10 cellular contexts compared by ENCODE assay signal in the genomic region with DNA sequence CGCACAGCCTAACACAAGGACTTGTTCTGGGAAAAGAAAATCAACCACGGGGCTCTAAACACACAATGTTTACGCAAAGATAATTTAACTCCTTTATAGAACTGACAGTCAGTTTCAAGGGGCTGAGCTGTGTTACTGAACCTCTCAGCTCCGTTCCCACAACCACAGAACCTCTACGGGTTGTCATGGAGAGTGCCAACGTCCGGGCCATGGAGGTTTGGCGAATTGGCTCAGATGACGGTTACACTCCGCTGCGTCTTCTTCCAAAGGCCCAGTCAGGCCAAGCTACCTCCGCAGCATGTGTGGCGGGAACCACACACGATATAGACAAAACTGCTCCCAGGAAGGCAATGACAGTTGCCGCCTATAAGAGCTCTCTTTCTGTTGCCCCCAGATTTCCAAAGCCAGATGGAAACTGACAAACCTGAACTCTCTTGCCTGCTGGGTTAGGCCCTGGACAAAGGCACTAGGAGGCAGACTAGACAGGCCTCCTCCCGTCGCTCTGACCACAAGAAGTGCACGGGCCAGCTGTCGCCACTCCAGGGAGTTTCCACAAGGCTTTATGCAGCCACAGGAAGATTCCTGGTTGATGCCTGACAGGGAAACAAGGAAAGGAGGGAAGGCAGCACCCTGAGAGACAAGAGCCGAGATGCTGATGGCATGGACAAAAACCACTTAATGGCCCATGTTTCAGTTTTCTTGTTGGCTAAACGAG. TPM values are rescaled to one million over a fixed set of nuclear protein-coding genes. Genes with fewer than 3 reads are reported as not detected.
A peak's percentile ranks its signal among the peaks of the same experiment; 100 is the strongest.
DNase-seq lines count a peak whose midpoint lies in the region; ATAC-seq, FAIRE-seq and TF ChIP-seq lines count a peak whose summit lies in the region.
"Had no signal": no experiment of that assay in that cellular context is flagged by ENCODE, and none has a peak within 500 bp of the region (broad histone marks: within the 10 kb centered on the region; RNA-seq: fewer than 3 reads in every experiment).

No MANE protein-coding gene starts in this region.

- H4K20me1 ChIP-seq in H1 (replicated peaks in 1 of 2; ENCODE audit: control insufficient read depth in 1 of 2, insufficient read depth in 2 of 2, low read length in 2 of 2) = peaks cover 17 to 33% of the 10 kb centered on the region in 2 experiments

- FAIRE-seq in H1 (lab: Jason Lieb, UNC) = no peak
- FAIRE-seq: colon had no signal

- no peak overlapping the region for H3K56ac ChIP-seq in H1 (replicated peaks; ENCODE audit: insufficient read length, low read depth, low read length)

- H3K4me3 ChIP-seq in H1 (ENCODE audit: extremely low read depth in 1 of 4, insufficient read depth in 2 of 4, low read depth in 3 of 4, low read length in 4 of 4) (no peak overlapping the region), prostate gland (no peak overlapping the region), gastroesophageal sphincter (no peak overlapping the region)

- intact Hi-C loops in prostate gland (cut with DNase I) = no loop called here

- TF ChIP-seq RAD21 in H1 (IDR thresholded peaks at IDR 0.05 in 1 of 2, conservative IDR thresholded peaks at IDR 0.05 in 1 of 2; ENCODE audit: low read depth in 2 of 2, low read length in 2 of 2) = no peak

- no peaks in the 10 kb centered on the region for H3K23me2 ChIP-seq in H1 (ENCODE audit: low read depth, low read length)

- no peak for TF ChIP-seq CTCF in H1 (IDR thresholded peaks at IDR 0.05; ENCODE audit: control extremely low read depth in 1 of 3, insufficient read depth in 1 of 3, low read depth in 1 of 3, low read length in 3 of 3)
- peak in 2 of 4 experiments; percentile 21 to 31 for TF ChIP-seq CTCF in prostate gland (IDR thresholded peaks at IDR 0.05)
- TF ChIP-seq CTCF in gastroesophageal sphincter (IDR thresholded peaks at IDR 0.05) = no peak

- no peak for ATAC-seq in gastroesophageal sphincter
- ATAC-seq in HG03571 (IDR thresholded peaks at IDR 0.05; ENCODE audit: unreplicated experiment) = no peak
- no peak for ATAC-seq in GM19455 (IDR thresholded peaks at IDR 0.05; ENCODE audit: unreplicated experiment)

- no peak overlapping the region for H4K5ac ChIP-seq in H1 (ENCODE audit: insufficient read length, low read depth, low read length)

- no peak overlapping the region for H3K23ac ChIP-seq in H1 (ENCODE audit: insufficient read length)

- no peak overlapping the region for H3K4me2 ChIP-seq in H1 (ENCODE audit: insufficient read depth in 1 of 2, low read depth in 2 of 2, low read length in 2 of 2)

- H3K4me1 ChIP-seq in H1 (replicated peaks in 1 of 4; ENCODE audit: control insufficient read depth in 3 of 4, insufficient read depth in 4 of 4, low read length in 3 of 4) (peaks cover 13 to 40% (median 29%) of the 10 kb centered on the region in 4 experiments), prostate gland (replicated peaks) (peaks cover 9% of the 10 kb centered on the region), gastroesophageal sphincter (peaks cover 0 to 20% (median 0%) of the 10 kb centered on the region in 3 donors)

- H3K18ac ChIP-seq in H1 (ENCODE audit: extremely low read depth, low read length) = no peak overlapping the region

- no peak overlapping the region for H3K4ac ChIP-seq in H1 (replicated peaks; ENCODE audit: insufficient read length, low read depth, low read length)

- H3K9ac ChIP-seq in H1 (replicated peaks in 1 of 4; ENCODE audit: extremely low read depth in 1 of 4, low read depth in 3 of 4, low read length in 3 of 4) = no peak overlapping the region; a peak in 1 of 7 replicates

- WGBS in H1 (ENCODE audit: extremely low coverage in 1 of 2, insufficient coverage in 1 of 2, insufficient read length in 1 of 2, insufficient replicate concordance in 2 of 2, low coverage in 1 of 2, low lambda C conversion rate in 2 of 2, missing lambda C conversion rate in 1 of 2), 2 experiments = 88% methylated on average over 21 of the region's 21 CpGs; no CpG with 5 or more reads in 1 of the 2 experiments
- WGBS in prostate gland = 33% methylated on average over 21 of the region's 21 CpGs
- WGBS in gastroesophageal sphincter (ENCODE audit: low coverage in 1 of 2), 2 donors = 42 to 59% methylated on average over 5 to 16 of the region's 21 CpGs

- peaks cover 35% of the 10 kb centered on the region for H3K79me1 ChIP-seq in H1 (ENCODE audit: low read depth, low read length)

- H3K27me3 ChIP-seq in H1 (replicated peaks in 1 of 4; ENCODE audit: control insufficient read depth in 3 of 4, extremely low read depth in 1 of 4, insufficient read depth in 3 of 4, low read length in 3 of 4) = no peaks in the 10 kb centered on the region
- no peaks in the 10 kb centered on the region for H3K27me3 ChIP-seq in prostate gland (replicated peaks; ENCODE audit: insufficient read depth)
- H3K27me3 ChIP-seq in gastroesophageal sphincter = no peaks in the 10 kb centered on the region

- H2BK15ac ChIP-seq in H1 (ENCODE audit: low read length) = no peak overlapping the region

- no peaks in the 10 kb centered on the region for H3K9me3 ChIP-seq in H1 (ENCODE audit: insufficient read depth in 2 of 2, low read depth in 1 of 2, low read length in 1 of 2)
- no peaks in the 10 kb centered on the region for H3K9me3 ChIP-seq in prostate gland
- H3K9me3 ChIP-seq in gastroesophageal sphincter = no peaks in the 10 kb centered on the region

- TF ChIP-seq EP300 in H1 (IDR thresholded peaks at IDR 0.05; ENCODE audit: borderline replicate concordance in 1 of 2, low read depth in 2 of 2, low read length in 2 of 2) = no peak
- TF ChIP-seq EP300 in gastroesophageal sphincter (IDR thresholded peaks at IDR 0.05) = no peak

- H4K91ac ChIP-seq in H1 (replicated peaks; ENCODE audit: insufficient read length, low read length) = no peak overlapping the region

- POLR2A ChIA-PET in H1 (lab: Charles Lee; ENCODE audit: partially characterized antibody) = interaction anchor here (0.9 to 2.5 kb wide), 6 partner anchors 9 to 26 kb away, joined by 3 to 11 read pairs (median 4); no protein-coding TSS in a partner anchor

- H2BK12ac ChIP-seq in H1 (ENCODE audit: low read depth, low read length) = no peak overlapping the region

- CTCF ChIA-PET in H1 (lab: Charles Lee; ENCODE audit: partially characterized antibody) = interaction anchor here (0.8 to 3.7 kb wide), 17 partner anchors 8 to 63 kb away, joined by 3 to 10 read pairs (median 4); a partner anchor contains a TSS

- H2BK20ac ChIP-seq in H1 (ENCODE audit: low read length) = no peak overlapping the region

- H3K27ac ChIP-seq in H1 (ENCODE audit: low read depth, low read length) (no peak overlapping the region), prostate gland (peak overlapping the region; percentile 60 to 61), gastroesophageal sphincter (no peak overlapping the region)

- H3K36me3 ChIP-seq in H1 (ENCODE audit: control insufficient read depth in 2 of 4, insufficient read depth in 4 of 4, low read length in 3 of 4) (no peaks in the 10 kb centered on the region; a peak in 1 of 8 replicates), prostate gland (no peaks in the 10 kb centered on the region), gastroesophageal sphincter (no peaks in the 10 kb centered on the region)

- no peak overlapping the region for H2AFZ ChIP-seq in H1 (ENCODE audit: low read length)

- peaks cover 15 to 92% of the 10 kb centered on the region in 2 experiments for H3K79me2 ChIP-seq in H1 (ENCODE audit: control insufficient read depth in 1 of 2, insufficient read depth in 2 of 2, low read length in 2 of 2)

- H2BK120ac ChIP-seq in H1 (replicated peaks; ENCODE audit: low read depth, low read length) = no peak overlapping the region

- H2AK5ac ChIP-seq in H1 (ENCODE audit: low read depth, low read length) = 0 out of 2 replicates have a peak overlapping the region, but pooled peaks have one; percentile 8

- H3K14ac ChIP-seq in H1 (ENCODE audit: insufficient read length) = no peak overlapping the region

- no peak overlapping the region for H4K8ac ChIP-seq in H1 (ENCODE audit: extremely low read depth, insufficient read depth, low read length)

- peak; percentile 63 for DNase-seq in H4 (ENCODE audit: low spot score)
- peak; percentile 99 for DNase-seq in NCI-H524 (lab: John Stamatoyannopoulos, UW)
- DNase-seq in H1 (ENCODE audit: low read depth in 1 of 2, low spot score in 2 of 2) = no peak
- DNase-seq in prostate gland (ENCODE audit: low spot score) = peak; percentile 65
- no peak for DNase-seq in NCI-H774 (lab: John Stamatoyannopoulos, UW)
- DNase-seq: stimulated activated naive CD4-positive, alpha-beta T cell treated with Interleukin-2 at 50 U/mL for 16 hours had no signal

- 0 out of 2 replicates have a peak overlapping the region, but pooled peaks have one; percentile 15 for H2BK5ac ChIP-seq in H1 (ENCODE audit: low read depth, low read length)

- TF ChIP-seq POLR2A in H1 (IDR thresholded peaks at IDR 0.05; ENCODE audit: control extremely low read depth in 1 of 2, low read depth in 2 of 2, low read length in 2 of 2) (no peak), prostate gland (IDR thresholded peaks at IDR 0.05) (no peak), gastroesophageal sphincter (IDR thresholded peaks at IDR 0.05) (no peak)

TF ChIP-seq in H1, 55 proteins besides CTCF, POLR2A, EP300 and RAD21:
- TF ChIP-seq SIN3A (conservative IDR thresholded peaks at IDR 0.05 in 1 of 2, IDR thresholded peaks at IDR 0.05 in 1 of 2; ENCODE audit: low read depth in 1 of 2, low read length in 2 of 2) (0 out of 4 replicates have a peak, but pooled peaks of 1 of the 2 experiments have one; percentile 27), KDM5A (IDR thresholded peaks at IDR 0.05; ENCODE audit: low read length) (no peak), CTBP2 (IDR thresholded peaks at IDR 0.05; ENCODE audit: borderline replicate concordance, insufficient read depth, insufficient read length, low read length) (no peak)

RNA-seq across cellular contexts. Expression of a gene that starts 30.3 kb away (rescaled TPM):
- total RNA-seq in H4 (2014; rRNA removed; shearing (Covaris generic)) = 2.3 and 2.4 TPM in 2 replicates
- total RNA-seq in H1 (2021; fragmentation: NEBNext Ultra II Directional; extraction: Animal tissue kit (Norgen Biotek cat#: 25700)) = 55.4 and 57.7 TPM in 2 replicates
- polyA plus RNA-seq in H1 (2011; rRNA removed) = 10.3 and 19.5 TPM in 2 replicates
- polyA plus RNA-seq in H1 (2011; cell fraction: cytosol; rRNA removed) = 17.7 TPM
- polyA plus RNA-seq in H1 (2011; cell fraction: nucleus; rRNA removed) = 46.9 TPM
- polyA plus RNA-seq in H1 (2012, experiment 1 of 2) = 23.7 to 30.8 TPM (median 27.7 TPM) in 4 replicates
- polyA plus RNA-seq in H1 (2012, experiment 2 of 2) = 10.5 TPM
- polyA plus RNA-seq in H1 (2013, experiment 1 of 2) = 23.3 TPM
- polyA plus RNA-seq in H1 (2013, experiment 2 of 2) = 22.6 TPM
- 41.4 and 42.2 TPM in 2 replicates for polyA minus RNA-seq in H1 (2011; rRNA and poly(A)+ RNA removed)
- 27.2 TPM for polyA minus RNA-seq in H1 (2011; cell fraction: cytosol; rRNA and poly(A)+ RNA removed)
- 64.1 TPM for polyA minus RNA-seq in H1 (2011; cell fraction: nucleus; rRNA and poly(A)+ RNA removed)
- total RNA-seq in prostate gland (10 to 100 TPM; 32.5 to 54.4 TPM), gastroesophageal sphincter (10 to 100 TPM in 1 of 4 donors, 1 to 10 TPM in 3; 2.0 to 10.1 (median 4.9) TPM)

Comparison
In these comparisons a context has a peak if more than half of its experiments do, and no peak if none do; other contexts are left out.
1. DNase-seq: peak in H4 (single experiment), NCI-H524 (2 of 2) and prostate gland (single experiment); none in H1 (0 of 2) and NCI-H774 (single experiment).
2. H3K27ac ChIP-seq: peak in prostate gland (2 of 2); none in H1 (single experiment) and gastroesophageal sphincter (0 of 4).